In the genomic region with DNA sequence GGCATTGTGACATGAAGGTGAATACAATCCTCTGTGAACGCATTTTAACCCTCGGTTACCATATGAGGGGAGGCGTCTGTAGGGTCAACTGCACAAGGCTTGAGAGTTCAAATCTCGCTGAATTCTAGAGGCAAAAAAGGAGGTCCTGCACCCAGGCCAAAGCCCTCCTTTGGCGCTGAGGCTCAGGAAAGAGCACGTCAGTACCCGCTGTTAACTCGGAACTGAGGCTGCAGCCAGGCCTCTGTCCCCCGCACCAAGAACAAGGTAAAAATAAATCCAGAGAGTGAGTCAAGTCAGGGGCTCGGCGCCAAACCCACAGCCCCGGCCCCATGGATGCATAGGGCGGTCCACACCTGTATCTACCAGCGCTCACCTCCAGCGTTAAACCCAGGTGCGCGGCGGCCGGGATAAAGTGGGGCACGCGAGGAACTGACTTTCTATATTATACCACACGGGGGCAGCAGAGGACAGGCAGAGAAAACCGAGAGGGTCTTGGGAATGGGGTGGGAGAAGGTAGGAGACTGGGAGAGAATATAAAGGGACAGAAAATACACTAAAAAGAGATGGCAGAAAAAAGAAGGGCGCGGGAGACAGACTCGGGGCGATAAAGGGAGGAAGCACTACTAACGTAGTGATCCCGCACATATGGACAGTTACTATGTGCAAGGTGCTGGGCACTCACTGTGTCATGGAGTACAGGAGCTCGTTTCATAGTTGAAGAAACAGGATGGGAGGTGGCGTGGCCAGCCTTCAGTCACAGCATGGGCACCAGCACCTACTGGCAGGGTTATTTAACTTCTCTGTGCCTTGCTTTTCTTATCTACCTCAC, we compare ENCODE assay signal across 8 cellular contexts. TPM values are rescaled to one million over a fixed set of nuclear protein-coding genes. Genes with fewer than 3 reads are reported as not detected.
DNase-seq lines count a peak whose midpoint lies in the region; ATAC-seq and TF ChIP-seq lines count a peak whose summit lies in the region.

No MANE protein-coding gene starts in this region.

- peaks cover 7 to 15% (median 12%) of the 10 kb centered on the region in 3 donors for H3K27me3 Mint-ChIP-seq in immature natural killer cell (ENCODE audit: low read depth in 3 of 3)

- WGBS in adrenal gland, 4 donors = 12 to 13% (median 13%) methylated on average over 31 of the region's 31 CpGs

- H3K9me3 Mint-ChIP-seq in immature natural killer cell = peaks cover 0 to 1% (median 0%) of the 10 kb centered on the region in 6 donors

- DNase-seq in DMS114 treated with DMSO at 0.1 percent for 48 hours (lab: John Stamatoyannopoulos, UW; ENCODE audit: unreplicated experiment) (peak; percentile 47), NCI-H2171 (lab: John Stamatoyannopoulos, UW) (peak; percentile 49), adrenal gland (peak in 5 of 7 donors; percentile 25 to 58 (median 38)), immature natural killer cell (peak; percentile 32 to 39 (median 35)), foreskin melanocyte (no peak)
- peak; percentile 21 to 40 for DNase-seq in stimulated activated CD4-positive, alpha-beta T cell treated with anti-CD3 and anti-CD28 coated beads, Interleukin-2, amount 100 ng/mL, for 48 hours

- H3K4me3 ChIP-seq in adrenal gland = no peak overlapping the region

- no peaks in the 10 kb centered on the region for H3K4me1 Mint-ChIP-seq in immature natural killer cell

- peak; percentile 58 for ATAC-seq in GM21528 (IDR thresholded peaks at IDR 0.05; ENCODE audit: low FRiP score, unreplicated experiment)
- no peak for ATAC-seq in HG03378 (IDR thresholded peaks at IDR 0.05; ENCODE audit: unreplicated experiment)

- H3K4me1 ChIP-seq in adrenal gland (replicated peaks in 1 of 2) = peaks cover 0 to 4% of the 10 kb centered on the region in 2 donors

- TF ChIP-seq POLR2A in adrenal gland (IDR thresholded peaks at IDR 0.05) = no peak

- H3K27ac Mint-ChIP-seq in immature natural killer cell = no peak overlapping the region

- H3K36me3 ChIP-seq in adrenal gland (replicated peaks in 1 of 2) = no peaks in the 10 kb centered on the region

- no peaks in the 10 kb centered on the region for H3K27me3 ChIP-seq in adrenal gland

- peak overlapping the region in 1 of 5 donors; percentile 40 for H3K4me3 Mint-ChIP-seq in immature natural killer cell

- no peak overlapping the region for H3K27ac ChIP-seq in adrenal gland

- no peaks in the 10 kb centered on the region for H3K9me3 ChIP-seq in adrenal gland (replicated peaks in 1 of 3)

- no peaks in the 10 kb centered on the region for H3K36me3 Mint-ChIP-seq in immature natural killer cell

- peak; percentile 60 to 92 (median 80) for TF ChIP-seq CTCF in adrenal gland (IDR thresholded peaks at IDR 0.05)

- intact Hi-C loops in adrenal gland (cut with DNase I) = loop anchor here in 1 of 2 donors (10.0 kb wide), 1 partner anchor 336 kb away; no protein-coding TSS in a partner anchor

RNA-seq across cellular contexts. Expression of a gene that starts 54.9 kb away (rescaled TPM):
- not detected for total RNA-seq in adrenal gland
- under 1 TPM in 1 of 3 donors, not detected in 2; 0.07 TPM for polyA plus RNA-seq in adrenal gland
- not detected for polyA plus RNA-seq in immature natural killer cell
